In genomic region chr15:60635507-60636352, GRCh38 we compare ENCODE assay signal across 9 cellular contexts.
DNase-seq lines count a peak whose midpoint lies in the region; ATAC-seq and TF ChIP-seq lines count a peak whose summit lies in the region.
"Had no signal": no experiment of that assay in that cellular context is flagged by ENCODE, and none has a peak within 500 bp of the region (broad histone marks: within the 10 kb centered on the region; RNA-seq: fewer than 3 reads in every experiment).

No MANE protein-coding gene starts in this region.

- H3K4me1 Mint-ChIP-seq in neural progenitor cell, result peaks cover 13% of the 10 kb centered on the region

- no peaks in the 10 kb centered on the region for H3K79me2 ChIP-seq in neural progenitor cell (ENCODE audit: low read depth)

- H3K36me3 ChIP-seq in neural progenitor cell, result no peaks in the 10 kb centered on the region

- DNase-seq in COLO829 (ENCODE audit: low spot score) (peak; percentile 17), GM20000 (ENCODE audit: low spot score) (peak; percentile 36), SKM-1 treated with dmso at 0.1 percent for 144 hours (lab: John Stamatoyannopoulos, UW; ENCODE audit: unreplicated experiment) (peak; percentile 61), neural progenitor cell (ENCODE audit: low spot score) (no peak), NCI-H2171 treated with DMSO at 0.1 percent for 48 hours (lab: John Stamatoyannopoulos, UW) (no peak), GM19238 (ENCODE audit: insufficient read length, low spot score) (no peak)
- DNase-seq in activated CD8-positive, alpha-beta memory T cell treated with anti-CD3 and anti-CD28 coated beads, Interleukin-2, amount 50 U/mL, for 48 hours, result no peak
- DNase-seq: CD8-positive, alpha-beta memory T cell had no signal

- no peak overlapping the region for H3K27ac Mint-ChIP-seq in neural progenitor cell

- TF ChIP-seq CTCF in GM20000 (IDR thresholded peaks at IDR 0.05; ENCODE audit: extremely low read depth, missing control alignments), result no peak
- TF ChIP-seq CTCF in neural progenitor cell (IDR thresholded peaks at IDR 0.05), result no peak

- H3K4me1 ChIP-seq in neural progenitor cell, result no peaks in the 10 kb centered on the region

- H3K27me3 ChIP-seq in neural progenitor cell, result no peaks in the 10 kb centered on the region

- H3K4me2 ChIP-seq in neural progenitor cell, result no peak overlapping the region

- H3K9ac ChIP-seq in neural progenitor cell, result no peak overlapping the region

- H3K36me3 Mint-ChIP-seq in neural progenitor cell, result no peaks in the 10 kb centered on the region
- H3K36me3 Mint-ChIP-seq: CD8-positive, alpha-beta memory T cell had no signal

- H3K27me3 Mint-ChIP-seq in neural progenitor cell (ENCODE audit: insufficient read depth, low read depth), result no peaks in the 10 kb centered on the region
- H3K27me3 Mint-ChIP-seq: CD8-positive, alpha-beta memory T cell had no signal

- no peaks in the 10 kb centered on the region for H3K9me3 Mint-ChIP-seq in neural progenitor cell
- H3K9me3 Mint-ChIP-seq: CD8-positive, alpha-beta memory T cell had no signal

- no peak overlapping the region for H2AFZ ChIP-seq in neural progenitor cell (replicated peaks)

- no peak overlapping the region for H3K4me3 ChIP-seq in neural progenitor cell

- no peaks in the 10 kb centered on the region for H3K9me3 ChIP-seq in neural progenitor cell (ENCODE audit: low read depth)

- no peak overlapping the region for H3K27ac ChIP-seq in neural progenitor cell

- ATAC-seq in HG03196 (IDR thresholded peaks at IDR 0.05; ENCODE audit: unreplicated experiment), result peak; percentile 49

- H3K4me3 Mint-ChIP-seq in neural progenitor cell, result no peak overlapping the region

- no peaks in the 10 kb centered on the region for H4K20me1 ChIP-seq in neural progenitor cell (ENCODE audit: low read depth)

- no peaks in the 10 kb centered on the region for H3F3A ChIP-seq in neural progenitor cell (ENCODE audit: low read depth)

Comparison
In these comparisons a context has a peak if more than half of its experiments do, and no peak if none do; other contexts are left out.
1. DNase-seq: peak in COLO829 (single experiment), GM20000 (single experiment) and SKM-1 treated with dmso at 0.1 percent for 144 hours (single experiment); none in neural progenitor cell (single experiment), NCI-H2171 treated with DMSO at 0.1 percent for 48 hours (single experiment), activated CD8-positive, alpha-beta memory T cell treated with anti-CD3 and anti-CD28 coated beads, Interleukin-2, amount 50 U/mL, for 48 hours (single experiment) and GM19238 (single experiment).